Comparison of ENCODE assay signal across 1 cellular context in the genomic region with DNA sequence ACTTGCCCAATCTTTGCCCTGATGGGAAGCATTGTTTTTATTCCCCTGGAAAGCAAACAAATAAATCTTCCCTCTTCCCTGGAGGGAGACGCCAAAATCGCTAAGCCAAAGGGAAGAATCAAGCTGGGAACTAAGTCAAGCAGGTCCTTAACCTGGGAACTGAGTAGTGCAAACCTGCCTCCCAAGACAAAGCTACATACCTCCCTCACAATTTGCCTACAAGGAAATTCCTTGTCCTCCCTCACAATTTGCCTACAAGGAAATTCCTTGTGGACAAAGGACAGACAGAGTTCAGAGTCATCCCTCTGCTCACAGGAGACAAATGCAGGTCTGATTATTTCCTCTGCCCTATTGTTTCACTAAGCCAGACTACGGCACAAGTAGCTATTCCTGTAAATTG.
TF ChIP-seq lines count a peak whose summit lies in the region.

No MANE protein-coding gene starts in this region.

TF ChIP-seq in endothelial cell of umbilical vein, 7 proteins besides CTCF, POLR2A, EP300 and RAD21:
- TF ChIP-seq, protein P1, sequence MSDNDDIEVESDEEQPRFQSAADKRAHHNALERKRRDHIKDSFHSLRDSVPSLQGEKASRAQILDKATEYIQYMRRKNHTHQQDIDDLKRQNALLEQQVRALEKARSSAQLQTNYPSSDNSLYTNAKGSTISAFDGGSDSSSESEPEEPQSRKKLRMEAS (IDR thresholded peaks at IDR 0.05; ENCODE audit: insufficient read depth, insufficient read length), result no peak
- TF ChIP-seq FOS (IDR thresholded peaks at IDR 0.05; ENCODE audit: borderline replicate concordance, insufficient read depth, low read length) (no peak), MYC (IDR thresholded peaks at IDR 0.05; ENCODE audit: low read depth, low read length) (no peak), POLR2AphosphoS5 (IDR thresholded peaks at IDR 0.05; ENCODE audit: insufficient read depth, low read depth, low read length) (no peak), GATA2 (IDR thresholded peaks at IDR 0.05; ENCODE audit: insufficient read depth, insufficient read length, low read depth, low read length) (no peak), EZH2 (IDR thresholded peaks at IDR 0.05; ENCODE audit: borderline replicate concordance, low read depth, low read length, severe bottlenecking) (no peak), JUN (IDR thresholded peaks at IDR 0.05; ENCODE audit: borderline replicate concordance, insufficient read depth, insufficient read length, low read depth) (no peak)
